Comparison of ENCODE assay signal across 1 cellular context in the genomic region with DNA sequence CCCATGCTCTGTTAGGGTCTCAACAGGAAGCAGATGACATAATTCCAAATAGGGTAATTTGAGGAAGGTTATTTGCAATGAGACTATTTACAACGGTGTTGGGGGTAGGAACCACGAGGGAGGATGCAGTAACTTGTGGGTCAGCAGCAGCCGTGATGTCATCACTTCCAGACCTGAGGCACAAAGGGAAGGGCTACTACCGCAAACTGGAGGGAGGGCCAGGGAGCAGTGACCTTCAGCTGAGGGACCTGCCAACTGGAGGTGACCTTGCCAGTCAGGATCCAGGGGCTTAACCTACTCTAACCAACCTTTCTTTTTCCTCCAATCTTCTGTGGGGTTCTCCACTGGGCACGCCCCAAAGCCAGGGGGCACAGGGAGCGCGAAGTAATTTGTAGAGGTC.
TF ChIP-seq lines count a peak whose summit lies in the region.

No MANE protein-coding gene starts in this region.

TF ChIP-seq in K562, 482 proteins besides CTCF, POLR2A, EP300 and RAD21 (continued from another document):
- TF ChIP-seq, protein P1, sequence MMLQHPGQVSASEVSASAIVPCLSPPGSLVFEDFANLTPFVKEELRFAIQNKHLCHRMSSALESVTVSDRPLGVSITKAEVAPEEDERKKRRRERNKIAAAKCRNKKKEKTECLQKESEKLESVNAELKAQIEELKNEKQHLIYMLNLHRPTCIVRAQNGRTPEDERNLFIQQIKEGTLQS (IDR thresholded peaks at IDR 0.05): 0 out of 2 replicates have a peak, but pooled peaks have one; percentile 29
- TF ChIP-seq, protein P1 (CRISPR knock-in tag; conservative IDR thresholded peaks at IDR 0.05): no peak
- no peak for TF ChIP-seq ZNF75A (CRISPR knock-in tag; IDR thresholded peaks at IDR 0.05)
